1 cellular context compared by ENCODE assay signal in genomic region chr12:14135996-14136395, GRCh38.
TF ChIP-seq lines count a peak whose summit lies in the region.

No MANE protein-coding gene starts in this region.

TF ChIP-seq in GM23338, 12 proteins besides CTCF, POLR2A, EP300 and RAD21 (continued from another document):
- TF ChIP-seq ZNF462 (CRISPR knock-in tag; IDR thresholded peaks at IDR 0.05) (no peak), EZH2 (IDR thresholded peaks at IDR 0.05; ENCODE audit: low read depth, unreplicated experiment) (no peak)
